13 cellular contexts compared by ENCODE assay signal in genomic region chr11:65184146-65184545, GRCh38. TPM values are rescaled to one million over a fixed set of nuclear protein-coding genes. Genes with fewer than 3 reads are reported as not detected.
A peak's percentile ranks its signal among the peaks of the same experiment; 100 is the strongest.
DNase-seq lines count a peak whose midpoint lies in the region; ATAC-seq and TF ChIP-seq lines count a peak whose summit lies in the region.
"Had no signal": no experiment of that assay in that cellular context is flagged by ENCODE, and none has a peak within 500 bp of the region (broad histone marks: within the 10 kb centered on the region; RNA-seq: fewer than 3 reads in every experiment).

No MANE protein-coding gene starts in this region.

- peaks cover 32% of the 10 kb centered on the region for H3K36me3 ChIP-seq in CD4-positive, CD25-positive, alpha-beta regulatory T cell (ENCODE audit: control insufficient read depth, insufficient read depth, low read length)
- H3K36me3 ChIP-seq in HEK293 (ENCODE audit: control insufficient read depth in 2 of 2, insufficient read depth in 1 of 2, low read length in 2 of 2): peaks cover 4 to 58% of the 10 kb centered on the region in 2 experiments; a peak in 2 of 3 replicates
- H3K36me3 ChIP-seq in A673 (ENCODE audit: insufficient read depth, low read length, poor library complexity, severe bottlenecking): no peaks in the 10 kb centered on the region

- no peaks in the 10 kb centered on the region for H3K9me3 Mint-ChIP-seq in CD4-positive, CD25-positive, alpha-beta regulatory T cell
- H3K9me3 Mint-ChIP-seq in effector memory CD8-positive, alpha-beta T cell: no peaks in the 10 kb centered on the region
- H3K9me3 Mint-ChIP-seq in mesothelial cell of epicardium (no peaks in the 10 kb centered on the region), HFFc6 (no peaks in the 10 kb centered on the region)
- H3K9me3 Mint-ChIP-seq: activated T-cell treated with anti-CD3 and anti-CD28 coated beads, Interleukin-2, amount 50 U/mL, for 72 hours; stimulated activated naive B cell treated with anti-CD40 and anti-IgM and Interleukin-4, amounts not matched to agents 10 μg/mL and 1 μg/mL and 100 μg/mL, for 72 hours had no signal

- peaks cover 5 to 37% (median 29%) of the 10 kb centered on the region in 4 donors for H3K4me1 Mint-ChIP-seq in CD4-positive, CD25-positive, alpha-beta regulatory T cell
- peaks cover 23 to 27% of the 10 kb centered on the region in 2 donors for H3K4me1 Mint-ChIP-seq in effector memory CD8-positive, alpha-beta T cell (ENCODE audit: low read depth in 2 of 2)
- H3K4me1 Mint-ChIP-seq in mesothelial cell of epicardium (peaks cover 21% of the 10 kb centered on the region), HFFc6 (ENCODE audit: low read depth) (peaks cover 22% of the 10 kb centered on the region)

- no TSS peak for BruUV-seq in A673 (replicated peaks; lab: Mats Ljungman, UMichigan)

- no peak overlapping the region for H3K27ac ChIP-seq in CD4-positive, CD25-positive, alpha-beta regulatory T cell (ENCODE audit: insufficient read depth, low read length, poor library complexity, severe bottlenecking)
- H3K27ac ChIP-seq in HEK293 (ENCODE audit: extremely low read depth, low read depth, low read length) (no peak overlapping the region), A673 (ENCODE audit: low read depth, low read length, poor library complexity, severe bottlenecking) (no peak overlapping the region)

- peak overlapping the region in 1 of 3 donors; percentile 84 for H3K27ac Mint-ChIP-seq in CD4-positive, CD25-positive, alpha-beta regulatory T cell
- H3K27ac Mint-ChIP-seq in effector memory CD8-positive, alpha-beta T cell: no peak overlapping the region
- H3K27ac Mint-ChIP-seq in mesothelial cell of epicardium: no peak overlapping the region
- H3K27ac Mint-ChIP-seq in HFFc6: no peak overlapping the region
- H3K27ac Mint-ChIP-seq: activated T-cell treated with anti-CD3 and anti-CD28 coated beads, Interleukin-2, amount 50 U/mL, for 72 hours had no signal

- intact Hi-C loops in A673 (cut with micrococcal nuclease; ENCODE audit: unreplicated experiment): no loop called here

- peaks cover 17% of the 10 kb centered on the region for H3K36me3 Mint-ChIP-seq in CD4-positive, CD25-positive, alpha-beta regulatory T cell
- H3K36me3 Mint-ChIP-seq in effector memory CD8-positive, alpha-beta T cell (ENCODE audit: insufficient read depth): peaks cover 25% of the 10 kb centered on the region
- H3K36me3 Mint-ChIP-seq in mesothelial cell of epicardium: peaks cover 6% of the 10 kb centered on the region
- H3K36me3 Mint-ChIP-seq in HFFc6 (ENCODE audit: low read depth): peaks cover 11% of the 10 kb centered on the region

- CTCF ChIA-PET in HEK293 (lab: Yijun Ruan, JAX): no interaction called here
- CTCF ChIA-PET in A673 (lab: Charles Lee): no interaction called here

- no peaks in the 10 kb centered on the region for H3K9me3 ChIP-seq in CD4-positive, CD25-positive, alpha-beta regulatory T cell (ENCODE audit: control insufficient read depth in 2 of 2, low read length in 2 of 2)
- H3K9me3 ChIP-seq in HEK293 (ENCODE audit: control insufficient read depth, insufficient read depth, low read depth, low read length) (no peaks in the 10 kb centered on the region), A673 (ENCODE audit: low read depth, low read length, poor library complexity, severe bottlenecking) (no peaks in the 10 kb centered on the region)

- no peak for ATAC-seq in CD4-positive, CD25-positive, alpha-beta regulatory T cell (ENCODE audit: low read depth in 2 of 2)
- ATAC-seq in effector memory CD8-positive, alpha-beta T cell (replicated peaks): no peak
- ATAC-seq: activated T-cell treated with anti-CD3 and anti-CD28 coated beads, Interleukin-2, amount 50 U/mL, for 72 hours; stimulated activated naive B cell treated with anti-CD40 and anti-IgM and Interleukin-4, amounts not matched to agents 10 μg/mL and 1 μg/mL and 100 μg/mL, for 72 hours had no signal

- H3K4me1 ChIP-seq in CD4-positive, CD25-positive, alpha-beta regulatory T cell (ENCODE audit: control insufficient read depth, insufficient read depth, low read length, poor library complexity, severe bottlenecking): peaks cover 33% of the 10 kb centered on the region
- no peaks in the 10 kb centered on the region for H3K4me1 ChIP-seq in HEK293 (ENCODE audit: control insufficient read depth, insufficient read depth, low read length)
- peaks cover 11% of the 10 kb centered on the region for H3K4me1 ChIP-seq in A673 (ENCODE audit: insufficient read depth, low read length, poor library complexity, severe bottlenecking)

- no peak for DNase-seq in CD4-positive, CD25-positive, alpha-beta regulatory T cell
- no peak for DNase-seq in effector memory CD8-positive, alpha-beta T cell
- no peak for DNase-seq in mesothelial cell of epicardium (ENCODE audit: low spot score in 2 of 2, unreplicated experiment in 2 of 2)
- no peak for DNase-seq in GM19240 (ENCODE audit: insufficient read length, low spot score)
- DNase-seq in HFFc6: no peak
- no peak for DNase-seq in RKO (ENCODE audit: low spot score)
- DNase-seq in A673 (ENCODE audit: low spot score): no peak
- DNase-seq: activated T-cell treated with anti-CD3 and anti-CD28 coated beads, Interleukin-2, amount 50 U/mL, for 72 hours; AML-193; stimulated activated naive B cell treated with anti-CD40 and anti-IgM and Interleukin-4, amounts not matched to agents 10 μg/mL and 1 μg/mL and 100 μg/mL, for 72 hours had no signal

- TF ChIP-seq CTCF in HEK293 (tag by site-specific recombination; IDR thresholded peaks at IDR 0.05) (no peak), mesothelial cell of epicardium (IDR thresholded peaks at IDR 0.05; ENCODE audit: unreplicated experiment) (no peak), HFFc6 (IDR thresholded peaks at IDR 0.05) (no peak), A673 (conservative IDR thresholded peaks at IDR 0.05; ENCODE audit: low read depth, low read length) (no peak)

- peak overlapping the region; percentile 61 to 95 (median 89) for H3K4me3 Mint-ChIP-seq in CD4-positive, CD25-positive, alpha-beta regulatory T cell
- H3K4me3 Mint-ChIP-seq in effector memory CD8-positive, alpha-beta T cell: peak overlapping the region; percentile 23 to 33
- H3K4me3 Mint-ChIP-seq in mesothelial cell of epicardium (peak overlapping the region; percentile 89), HFFc6 (no peak overlapping the region)

- POLR2A ChIA-PET in HEK293 (lab: Yijun Ruan, JAX): interaction anchor here (1.0 kb wide), 1 partner anchor 10 kb away, joined by 3 read pairs; no protein-coding TSS in a partner anchor
- POLR2A ChIA-PET in A673 (lab: Charles Lee; ENCODE audit: low non-redundant PET): no interaction called here

- no peaks in the 10 kb centered on the region for H3K27me3 ChIP-seq in CD4-positive, CD25-positive, alpha-beta regulatory T cell (ENCODE audit: control insufficient read depth, insufficient read depth, low read length)
- no peaks in the 10 kb centered on the region for H3K27me3 ChIP-seq in A673 (replicated peaks; ENCODE audit: insufficient read depth, low read depth, low read length, poor library complexity)

- no peak overlapping the region for H3K4me3 ChIP-seq in CD4-positive, CD25-positive, alpha-beta regulatory T cell (ENCODE audit: low read depth, low read length)
- no peak overlapping the region for H3K4me3 ChIP-seq in HEK293 (ENCODE audit: low read depth, low read length)
- H3K4me3 ChIP-seq in A673 (ENCODE audit: low read depth, low read length, poor library complexity, severe bottlenecking): no peak overlapping the region

- no peaks in the 10 kb centered on the region for H3K27me3 Mint-ChIP-seq in CD4-positive, CD25-positive, alpha-beta regulatory T cell
- no peaks in the 10 kb centered on the region for H3K27me3 Mint-ChIP-seq in effector memory CD8-positive, alpha-beta T cell
- no peaks in the 10 kb centered on the region for H3K27me3 Mint-ChIP-seq in mesothelial cell of epicardium (ENCODE audit: low read depth)
- peaks cover 1% of the 10 kb centered on the region; the same call in 1 of the 2 replicates for H3K27me3 Mint-ChIP-seq in HFFc6 (ENCODE audit: insufficient read depth)
- H3K27me3 Mint-ChIP-seq: stimulated activated naive B cell treated with anti-CD40 and anti-IgM and Interleukin-4, amounts not matched to agents 10 μg/mL and 1 μg/mL and 100 μg/mL, for 72 hours had no signal

TF ChIP-seq in HEK293, 187 proteins besides CTCF, POLR2A, EP300 and RAD21 (continues in another document):
- peak; percentile 5; the same call in 1 of the 2 replicates for TF ChIP-seq SP2 (tag by site-specific recombination; IDR thresholded peaks at IDR 0.05)

RNA-seq across cellular contexts. Expression of gene CAPN1, which starts 2.4 kb away (rescaled TPM):
- 158 TPM for total RNA-seq in CD4-positive, CD25-positive, alpha-beta regulatory T cell
- 100 to 1,000 TPM in 2 of 4 donors, 10 to 100 TPM in 2; 91.2 to 148 (median 109) TPM for polyA plus RNA-seq in CD4-positive, CD25-positive, alpha-beta regulatory T cell
- total RNA-seq in mesothelial cell of epicardium (176 to 196 TPM (median 192 TPM) in 3 replicates), A673 (2021) (79.9 and 91.9 TPM in 2 replicates)
- total RNA-seq in HFFc6 (2021; fragmentation: NEBNext Ultra II Directional; extraction: Animal tissue kit (Norgen Biotek cat#: 25700)): 100 to 1,000 TPM; 203 to 271 (median 231) TPM

RNA-seq across cellular contexts. Expression of gene SPDYC, which starts 14.1 kb away (rescaled TPM):
- not detected for total RNA-seq in CD4-positive, CD25-positive, alpha-beta regulatory T cell
- not detected for polyA plus RNA-seq in CD4-positive, CD25-positive, alpha-beta regulatory T cell
- total RNA-seq in mesothelial cell of epicardium (not detected in 3 replicates), A673 (2021) (not detected in 2 replicates)
- not detected for total RNA-seq in HFFc6 (2021; fragmentation: NEBNext Ultra II Directional; extraction: Animal tissue kit (Norgen Biotek cat#: 25700))
- total RNA-seq: activated T-cell treated with anti-CD3 and anti-CD28 coated beads, Interleukin-2, amount 50 U/mL, for 72 hours; epithelial cell of proximal tubule; pulmonary artery endothelial cell had no signal

RNA-seq across cellular contexts. Expression of gene SYVN1, which starts 49.8 kb away (rescaled TPM):
- total RNA-seq in CD4-positive, CD25-positive, alpha-beta regulatory T cell: 66.3 TPM
- polyA plus RNA-seq in CD4-positive, CD25-positive, alpha-beta regulatory T cell: 10 to 100 TPM in 1 of 4 donors, 1 to 10 TPM in 3; 6.2 to 10.8 (median 7.3) TPM
- 45.4 to 52.6 TPM (median 47.8 TPM) in 3 replicates for total RNA-seq in mesothelial cell of epicardium
- total RNA-seq in HFFc6 (2021; fragmentation: NEBNext Ultra II Directional; extraction: Animal tissue kit (Norgen Biotek cat#: 25700)): 10 to 100 TPM; 39.9 to 46.9 (median 42.9) TPM
- 47.6 and 48.5 TPM in 2 replicates for total RNA-seq in A673 (2021)
